ENCODE assay signal across 8 cellular contexts in the genomic region with DNA sequence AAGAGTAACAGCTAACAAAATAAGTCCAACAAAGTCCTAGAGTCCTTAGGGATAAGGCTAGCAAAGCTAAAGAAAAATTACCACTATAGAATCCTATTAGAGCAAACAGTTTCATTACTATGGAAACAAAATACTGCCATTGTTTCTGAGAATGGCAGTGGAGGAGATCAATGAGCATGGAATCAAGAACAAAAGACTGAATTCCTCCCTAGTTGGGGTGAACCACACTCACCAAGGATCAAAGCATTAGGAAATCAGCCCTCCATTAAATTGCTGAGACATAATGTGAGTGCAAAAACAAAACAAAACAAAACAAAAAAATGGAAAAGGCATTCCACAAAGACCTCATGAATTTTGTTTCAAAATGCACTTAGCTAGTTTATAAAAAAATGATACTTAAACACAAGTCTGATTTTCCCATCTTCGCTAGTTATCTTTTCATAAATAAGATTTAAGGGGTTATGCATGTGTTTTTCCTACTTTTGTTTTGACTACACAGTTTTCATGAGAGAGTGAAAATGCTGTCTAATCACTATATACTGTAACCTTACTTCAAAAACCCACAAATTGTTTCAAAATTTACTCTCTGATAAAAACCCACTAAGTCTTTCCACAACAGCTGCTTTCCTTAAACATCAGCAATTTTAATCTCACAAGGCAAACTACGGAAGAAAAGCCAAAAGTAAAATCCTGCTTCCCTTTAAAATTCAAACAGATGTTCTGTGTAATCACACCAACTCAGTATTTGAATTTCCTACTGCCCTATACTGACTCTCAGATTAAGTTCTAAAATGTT. TPM values are rescaled to one million over a fixed set of nuclear protein-coding genes. Genes with fewer than 3 reads are reported as not detected.
DNase-seq lines count a peak whose midpoint lies in the region; TF ChIP-seq lines count a peak whose summit lies in the region.

No MANE protein-coding gene starts in this region.

- H4K20me1 ChIP-seq in BLaER1 treated with 17β-estradiol and CSF1 and Interleukin-3, amounts not matched to agents 10 nM and 100 nM = peaks cover 19 to 61% (median 46%) of the 10 kb centered on the region in 11 experiments; a peak in 20 of 22 replicates

- no peak overlapping the region for H4K5ac ChIP-seq in mesendoderm (ENCODE audit: low read length)

- no peak overlapping the region for H3K56ac ChIP-seq in mesendoderm (ENCODE audit: low read length)

- no CpG with 5 or more reads among the region's 2 CpGs for WGBS in mesendoderm (ENCODE audit: extremely low coverage, insufficient coverage, low lambda C conversion rate)

- peaks cover 9% of the 10 kb centered on the region for H3K79me1 ChIP-seq in mesendoderm (ENCODE audit: low read length)

- no peak for TF ChIP-seq CTCF in coronary artery (IDR thresholded peaks at IDR 0.05)

- H2BK5ac ChIP-seq in mesendoderm (ENCODE audit: low read length) = no peak overlapping the region

- H3K9ac ChIP-seq in BLaER1 treated with 17β-estradiol and CSF1 and Interleukin-3, amounts not matched to agents 10 nM and 100 nM = peak overlapping the region in 4 of 11 experiments; percentile 51 to 88 (median 80); a peak in 9 of 22 replicates
- no peak overlapping the region for H3K9ac ChIP-seq in mesendoderm (ENCODE audit: low read length)

- peaks cover 44% of the 10 kb centered on the region for H3K79me2 ChIP-seq in mesendoderm (ENCODE audit: control insufficient read depth, insufficient read depth, low read length)

- peaks cover 40 to 83% (median 50%) of the 10 kb centered on the region in 10 experiments for H3K4me1 ChIP-seq in BLaER1 treated with 17β-estradiol and CSF1 and Interleukin-3, amounts not matched to agents 10 nM and 100 nM
- H3K4me1 ChIP-seq in mesendoderm (ENCODE audit: control insufficient read depth, low read depth, low read length) = peaks cover 5% of the 10 kb centered on the region

- peaks cover 36 to 100% (median 95%) of the 10 kb centered on the region in 11 experiments for H3K36me3 ChIP-seq in BLaER1 treated with 17β-estradiol and CSF1 and Interleukin-3, amounts not matched to agents 10 nM and 100 nM
- H3K36me3 ChIP-seq in mesendoderm (ENCODE audit: control insufficient read depth, insufficient read depth, low read length) = peaks cover 2% of the 10 kb centered on the region

- no peak overlapping the region for H2AK5ac ChIP-seq in mesendoderm (ENCODE audit: low read length)

- no peaks in the 10 kb centered on the region; a peak in 1 of 22 replicates for H3K27me3 ChIP-seq in BLaER1 treated with 17β-estradiol and CSF1 and Interleukin-3, amounts not matched to agents 10 nM and 100 nM
- H3K27me3 ChIP-seq in mesendoderm (ENCODE audit: insufficient read depth, low read length, poor library complexity) = no peaks in the 10 kb centered on the region

- H3K4me2 ChIP-seq in BLaER1 treated with 17β-estradiol and CSF1 and Interleukin-3, amounts not matched to agents 10 nM and 100 nM = peak overlapping the region; percentile 31 to 93 (median 56); a peak in 20 of 22 replicates
- no peak overlapping the region for H3K4me2 ChIP-seq in mesendoderm (ENCODE audit: low read length)

- peaks cover 29 to 57% (median 49%) of the 10 kb centered on the region in 11 experiments for H3K9me3 ChIP-seq in BLaER1 treated with 17β-estradiol and CSF1 and Interleukin-3, amounts not matched to agents 10 nM and 100 nM (replicated peaks in 1 of 11)

- H2BK15ac ChIP-seq in mesendoderm (replicated peaks; ENCODE audit: low read depth) = peak overlapping the region; percentile 57

- no peak overlapping the region for H2BK120ac ChIP-seq in mesendoderm (ENCODE audit: low read depth, low read length)

- H4K8ac ChIP-seq in mesendoderm (ENCODE audit: low read depth, low read length) = no peak overlapping the region

- peak overlapping the region in 2 of 10 experiments; percentile 17 to 32; a peak in 4 of 20 replicates for H3K4me3 ChIP-seq in BLaER1 treated with 17β-estradiol and CSF1 and Interleukin-3, amounts not matched to agents 10 nM and 100 nM
- peak overlapping the region; percentile 8 for H3K4me3 ChIP-seq in coronary artery
- no peak overlapping the region for H3K4me3 ChIP-seq in mesendoderm (ENCODE audit: low read length)

- DNase-seq in NCI-H69 (lab: John Stamatoyannopoulos, UW) = peak; percentile 56
- DNase-seq in coronary artery (ENCODE audit: low spot score) = no peak
- peak; percentile 85 for DNase-seq in mesendoderm
- DNase-seq in SKM-1 treated with dmso at 0.1 percent for 144 hours (lab: John Stamatoyannopoulos, UW; ENCODE audit: unreplicated experiment) = no peak
- DNase-seq in islet precursor cell = no peak
- no peak for DNase-seq in cerebellum (ENCODE audit: low spot score)
- no peak for DNase-seq in NCI-H1092 treated with DMSO at 0.1 percent for 48 hours (lab: John Stamatoyannopoulos, UW)

- peak overlapping the region; percentile 5 to 97 (median 52) for H3K27ac ChIP-seq in BLaER1 treated with 17β-estradiol and CSF1 and Interleukin-3, amounts not matched to agents 10 nM and 100 nM
- H3K27ac ChIP-seq in coronary artery = peak overlapping the region in 1 of 2 donors; percentile 33
- no peak overlapping the region for H3K27ac ChIP-seq in mesendoderm (ENCODE audit: low read depth, low read length)

- no peak overlapping the region for H3K4ac ChIP-seq in mesendoderm (ENCODE audit: low read depth, low read length)

- H3K23ac ChIP-seq in mesendoderm (ENCODE audit: low read length) = no peak overlapping the region

- no peak overlapping the region for H3K18ac ChIP-seq in mesendoderm (ENCODE audit: low read length)

RNA-seq across cellular contexts. Expression of a gene that starts 9.7 kb away (rescaled TPM):
- polyA plus RNA-seq in mesendoderm (2013, experiment 1 of 2) = 39.2 TPM
- polyA plus RNA-seq in mesendoderm (2013, experiment 2 of 2) = 42.4 TPM
- 30.7 TPM for total RNA-seq in cerebellum

Comparison
In these comparisons a context has a peak if more than half of its experiments do, and no peak if none do; other contexts are left out.
1. DNase-seq: peak in NCI-H69 (single experiment) and mesendoderm (single experiment); none in coronary artery (single experiment), SKM-1 treated with dmso at 0.1 percent for 144 hours (single experiment), islet precursor cell (single experiment), cerebellum (single experiment) and NCI-H1092 treated with DMSO at 0.1 percent for 48 hours (single experiment).